Comparison of ENCODE assay signal across 1 cellular context in genomic region chr2:234969329-234970157, GRCh38.
TF ChIP-seq lines count a peak whose summit lies in the region.

No MANE protein-coding gene starts in this region.

TF ChIP-seq in HepG2, 621 proteins besides CTCF, POLR2A, EP300 and RAD21 (continued from another document and continues in another):
- TF ChIP-seq HNF1A (IDR thresholded peaks at IDR 0.05; ENCODE audit: low read depth): no peak
- no peak for TF ChIP-seq HNF1A (CRISPR knock-in tag; IDR thresholded peaks at IDR 0.05; ENCODE audit: borderline replicate concordance)
- peak; percentile 78; the same call in 1 of the 2 replicates for TF ChIP-seq ZBTB38 (CRISPR knock-in tag; IDR thresholded peaks at IDR 0.05)
- TF ChIP-seq ATF7 (IDR thresholded peaks at IDR 0.05): peak; percentile 40; the same call in 1 of the 2 replicates
- TF ChIP-seq ATF7 (CRISPR knock-in tag; IDR thresholded peaks at IDR 0.05): no peak
- TF ChIP-seq GABPA (IDR thresholded peaks at IDR 0.05; ENCODE audit: low read depth, low read length): no peak
- no peak for TF ChIP-seq GABPA (CRISPR knock-in tag; IDR thresholded peaks at IDR 0.05; ENCODE audit: low read depth)
- no peak for TF ChIP-seq TGIF2 (CRISPR knock-in tag; IDR thresholded peaks at IDR 0.05)
- 0 out of 2 replicates have a peak, but pooled peaks have one; percentile 33 for TF ChIP-seq PITX1 (CRISPR knock-in tag; IDR thresholded peaks at IDR 0.05)
- TF ChIP-seq FOXM1 (CRISPR knock-in tag; IDR thresholded peaks at IDR 0.05): no peak
- no peak for TF ChIP-seq SSRP1 (CRISPR knock-in tag; IDR thresholded peaks at IDR 0.05)
- TF ChIP-seq KDM4B (CRISPR knock-in tag; IDR thresholded peaks at IDR 0.05): no peak
- no peak for TF ChIP-seq MIER3 (CRISPR knock-in tag; IDR thresholded peaks at IDR 0.05; ENCODE audit: borderline replicate concordance)
- no peak for TF ChIP-seq HDAC1 (CRISPR knock-in tag; IDR thresholded peaks at IDR 0.05)
- no peak for TF ChIP-seq DR1 (CRISPR knock-in tag; IDR thresholded peaks at IDR 0.05)
- no peak for TF ChIP-seq AHDC1 (CRISPR knock-in tag; IDR thresholded peaks at IDR 0.05; ENCODE audit: borderline replicate concordance)
- TF ChIP-seq NPAS2 (CRISPR knock-in tag; IDR thresholded peaks at IDR 0.05; ENCODE audit: borderline replicate concordance): no peak
- no peak for TF ChIP-seq ZNF326 (CRISPR knock-in tag; IDR thresholded peaks at IDR 0.05; ENCODE audit: borderline replicate concordance)
- TF ChIP-seq ATF6 (CRISPR knock-in tag; conservative IDR thresholded peaks at IDR 0.05): no peak
- TF ChIP-seq ZNF563 (CRISPR knock-in tag; IDR thresholded peaks at IDR 0.05): no peak
- no peak for TF ChIP-seq SMYD3 (CRISPR knock-in tag; IDR thresholded peaks at IDR 0.05)
- TF ChIP-seq HOMEZ (CRISPR knock-in tag; IDR thresholded peaks at IDR 0.05; ENCODE audit: low read depth): no peak
- TF ChIP-seq ZFP37 (CRISPR knock-in tag; IDR thresholded peaks at IDR 0.05; ENCODE audit: borderline replicate concordance): no peak
- TF ChIP-seq GRHL1 (CRISPR knock-in tag; conservative IDR thresholded peaks at IDR 0.05): no peak
- no peak for TF ChIP-seq RCOR2 (CRISPR knock-in tag; IDR thresholded peaks at IDR 0.05)
- no peak for TF ChIP-seq ZNF543 (CRISPR knock-in tag; IDR thresholded peaks at IDR 0.05)
- no peak for TF ChIP-seq CAMTA2 (CRISPR knock-in tag; IDR thresholded peaks at IDR 0.05; ENCODE audit: borderline replicate concordance)
- no peak for TF ChIP-seq ZNF784 (CRISPR knock-in tag; IDR thresholded peaks at IDR 0.05; ENCODE audit: borderline replicate concordance)
- no peak for TF ChIP-seq REST (IDR thresholded peaks at IDR 0.05; ENCODE audit: borderline replicate concordance in 1 of 2, low read depth in 1 of 2, low read length in 2 of 2)
- no peak for TF ChIP-seq ZNF121 (CRISPR knock-in tag; IDR thresholded peaks at IDR 0.05)
- TF ChIP-seq ZNF567 (CRISPR knock-in tag; IDR thresholded peaks at IDR 0.05; ENCODE audit: borderline replicate concordance): no peak
- no peak for TF ChIP-seq ZNF746 (CRISPR knock-in tag; IDR thresholded peaks at IDR 0.05)
- no peak for TF ChIP-seq CREM (IDR thresholded peaks at IDR 0.05)
- TF ChIP-seq CREM (CRISPR knock-in tag; IDR thresholded peaks at IDR 0.05): no peak
- no peak for TF ChIP-seq RARG (CRISPR knock-in tag; IDR thresholded peaks at IDR 0.05; ENCODE audit: low read depth)
- no peak for TF ChIP-seq FOXP4 (CRISPR knock-in tag; IDR thresholded peaks at IDR 0.05)
- TF ChIP-seq STAT5B (CRISPR knock-in tag; IDR thresholded peaks at IDR 0.05): no peak
- TF ChIP-seq ARNT2 (CRISPR knock-in tag; IDR thresholded peaks at IDR 0.05; ENCODE audit: low read depth): no peak
- TF ChIP-seq PHF21A (CRISPR knock-in tag; IDR thresholded peaks at IDR 0.05): no peak
- no peak for TF ChIP-seq ZSCAN29 (CRISPR knock-in tag; conservative IDR thresholded peaks at IDR 0.05)
